ENCODE assay signal across 8 cellular contexts in the genomic region with DNA sequence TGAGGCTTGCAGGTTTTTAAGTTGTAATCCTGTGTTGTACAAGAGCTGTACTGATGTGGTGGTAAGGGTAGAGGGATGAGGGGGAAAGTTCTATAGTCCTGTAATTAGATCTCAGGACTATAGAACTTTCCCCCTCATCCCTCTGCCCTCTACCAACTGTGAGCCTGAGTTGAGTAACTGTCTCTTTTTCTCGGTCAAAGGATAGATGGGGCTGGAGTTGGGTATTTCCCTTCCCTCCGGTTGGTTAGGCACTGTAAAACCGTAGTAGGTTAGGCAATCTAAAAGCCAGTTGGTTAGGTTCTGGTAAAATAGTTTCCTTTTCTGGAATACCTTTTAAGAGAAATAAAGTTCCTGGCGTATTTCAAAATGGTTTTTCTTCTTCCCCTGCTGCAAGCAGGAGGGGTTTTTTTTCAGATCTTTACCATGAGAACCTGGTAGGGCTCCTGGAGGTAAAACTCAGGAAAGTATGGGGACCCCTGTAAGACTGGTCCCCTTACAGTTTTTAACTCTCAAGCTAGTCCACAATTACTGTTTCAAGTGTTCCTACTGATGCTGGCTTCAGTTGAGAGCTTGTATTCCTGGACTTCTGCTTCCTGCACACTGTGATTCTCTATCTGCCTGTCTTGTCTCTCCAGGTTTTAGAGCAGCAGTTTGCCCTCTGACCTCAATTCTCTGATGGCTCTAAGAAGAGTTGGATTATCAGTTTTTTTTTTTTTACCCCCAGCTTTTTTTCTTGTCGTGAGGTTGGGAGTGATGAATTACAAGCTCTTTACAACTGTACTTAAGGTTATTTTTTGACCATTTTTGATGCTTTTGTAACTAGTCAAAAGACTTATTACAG. TPM values are rescaled to one million over a fixed set of nuclear protein-coding genes. Genes with fewer than 3 reads are reported as not detected.
DNase-seq lines count a peak whose midpoint lies in the region; ATAC-seq, FAIRE-seq and TF ChIP-seq lines count a peak whose summit lies in the region.

No MANE protein-coding gene starts in this region.

- no peaks in the 10 kb centered on the region for H3K27me3 Mint-ChIP-seq in T-helper 2 cell treated with Interferon-gamma antibody and Interleukin-4, amounts not matched to agents 5 μg/mL and 100 μg/mL, for 36 hours (ENCODE audit: low read depth)

- H3K79me2 ChIP-seq in GM12878 (ENCODE audit: control insufficient read depth, insufficient read depth, low read length) = peaks cover 70% of the 10 kb centered on the region

- H3K4me3 ChIP-seq in GM12878 = peak overlapping the region; percentile 30

- H3K4me1 ChIP-seq in GM12878 (ENCODE audit: control insufficient read depth, insufficient read depth, low read length) = peaks cover 25% of the 10 kb centered on the region

- POLR2A ChIA-PET in GM12878 (lab: Charles Lee) = interaction anchor here (0.7 to 1.2 kb wide), 3 partner anchors 12 to 22 kb away, joined by 3 to 5 read pairs (median 3); no protein-coding TSS in a partner anchor

- H3K4me1 Mint-ChIP-seq in T-helper 2 cell treated with Interferon-gamma antibody and Interleukin-4, amounts not matched to agents 5 μg/mL and 100 μg/mL, for 36 hours (ENCODE audit: low read depth) = peaks cover 41% of the 10 kb centered on the region

- intact Hi-C loops in GM12878 (cut with micrococcal nuclease; ENCODE audit: unreplicated experiment) = loop anchor here (10.0 kb wide), 1 partner anchor 246 kb away; no protein-coding TSS in a partner anchor

- H3K4me3 Mint-ChIP-seq in T-helper 2 cell treated with Interferon-gamma antibody and Interleukin-4, amounts not matched to agents 5 μg/mL and 100 μg/mL, for 36 hours = no peak overlapping the region

- BruUV-seq in GM12878 (replicated peaks; lab: Mats Ljungman, UMichigan) = no TSS peak

- H3K36me3 Mint-ChIP-seq in T-helper 2 cell treated with Interferon-gamma antibody and Interleukin-4, amounts not matched to agents 5 μg/mL and 100 μg/mL, for 36 hours (ENCODE audit: low read depth) = peaks cover 34% of the 10 kb centered on the region

- in situ Hi-C loops in GM12878 (cut with MboI) = no loop called here

- H3K9ac ChIP-seq in GM12878 (ENCODE audit: control insufficient read depth, insufficient read depth, low read length) = 0 out of 2 replicates have a peak overlapping the region, but pooled peaks have one; percentile 1

- peak; percentile 82 for ATAC-seq in GM21360 (IDR thresholded peaks at IDR 0.05; ENCODE audit: unreplicated experiment)
- ATAC-seq in HG03342 (IDR thresholded peaks at IDR 0.05; ENCODE audit: unreplicated experiment) = peak; percentile 71
- peak; percentile 94 for ATAC-seq in GM12878

- no peaks in the 10 kb centered on the region for H3K27me3 ChIP-seq in GM12878 (replicated peaks in 1 of 2; ENCODE audit: control insufficient read depth in 2 of 2, insufficient read depth in 2 of 2, low read length in 1 of 2)

- peak overlapping the region; percentile 73; the same call in 1 of the 2 replicates for H3K4me2 ChIP-seq in GM12878 (ENCODE audit: control insufficient read depth, insufficient read depth)

- no peaks in the 10 kb centered on the region for H3K9me3 ChIP-seq in GM12878 (replicated peaks; ENCODE audit: control insufficient read depth, insufficient read depth, low read length)

- H2AFZ ChIP-seq in GM12878 (ENCODE audit: control insufficient read depth, low read depth, low read length) = peak overlapping the region; percentile 13; the same call in 1 of the 2 replicates

- TF ChIP-seq EP300 in GM12878 (IDR thresholded peaks at IDR 0.05; ENCODE audit: borderline replicate concordance in 1 of 2, control insufficient read depth in 1 of 2, low read depth in 2 of 2, low read length in 2 of 2) = no peak

- no peak for TF ChIP-seq POLR2A in GM12892 (IDR thresholded peaks at IDR 0.05; ENCODE audit: low read depth, low read length)
- TF ChIP-seq POLR2A in GM12878 (IDR thresholded peaks at IDR 0.05; ENCODE audit: low read depth, low read length) = no peak

- peak overlapping the region; percentile 59 for H3K27ac ChIP-seq in GM12878 (ENCODE audit: control insufficient read depth, insufficient read depth)

- CTCF ChIA-PET in GM12878 (lab: Yijun Ruan, JAX) = interaction anchor here (0.6 kb wide), 1 partner anchor 239 kb away, joined by 3 read pairs; no protein-coding TSS in a partner anchor

- SMC1A ChIA-PET in GM12878 (lab: Charles Lee; ENCODE audit: uncharacterized antibody, unreplicated experiment) = interaction anchor here (0.6 to 1.6 kb wide), 8 partner anchors 10 to 132 kb away, joined by 3 to 6 read pairs (median 4); no protein-coding TSS in a partner anchor

- no peaks in the 10 kb centered on the region for H3K9me3 Mint-ChIP-seq in T-helper 2 cell treated with Interferon-gamma antibody and Interleukin-4, amounts not matched to agents 5 μg/mL and 100 μg/mL, for 36 hours

- no peak overlapping the region for H3K27ac Mint-ChIP-seq in T-helper 2 cell treated with Interferon-gamma antibody and Interleukin-4, amounts not matched to agents 5 μg/mL and 100 μg/mL, for 36 hours

- peak; percentile 26 for DNase-seq in GM12892 (ENCODE audit: insufficient read length)
- peak; percentile 53 for DNase-seq in GM12878 (ENCODE audit: low read depth, low spot score)
- DNase-seq in A172 (ENCODE audit: low spot score) = no peak
- DNase-seq in dermis blood vessel endothelial cell = no peak
- no peak for DNase-seq in T-helper 2 cell treated with Interferon-gamma antibody and Interleukin-4, amounts not matched to agents 5 μg/mL and 100 μg/mL, for 36 hours (ENCODE audit: low spot score)
- DNase-seq in NK-92 (lab: John Stamatoyannopoulos, UW; ENCODE audit: unreplicated experiment) = no peak

- RAD21 ChIA-PET in GM12878 (lab: Charles Lee; ENCODE audit: unreplicated experiment) = interaction anchor here (0.6 to 1.2 kb wide), 4 partner anchors 9 to 97 kb away, joined by 3 to 5 read pairs (median 3); no protein-coding TSS in a partner anchor

- H4K20me1 ChIP-seq in GM12878 (ENCODE audit: control insufficient read depth, insufficient read depth) = no peaks in the 10 kb centered on the region

- FAIRE-seq in GM12892 (lab: Jason Lieb, UNC) = peak; percentile 81
- no peak for FAIRE-seq in GM12878 (lab: Jason Lieb, UNC)

- TF ChIP-seq CTCF in GM12878 (IDR thresholded peaks at IDR 0.05 in 2 of 3, conservative IDR thresholded peaks at IDR 0.05 in 1 of 3; ENCODE audit: control insufficient read depth in 2 of 3, extremely low read depth in 1 of 3, insufficient read depth in 1 of 3, low read depth in 3 of 3, low read length in 3 of 3) = no peak

- TF ChIP-seq RAD21 in GM12878 (IDR thresholded peaks at IDR 0.05; ENCODE audit: insufficient read depth, low read depth, low read length) = no peak

- WGBS in GM12878 (ENCODE audit: insufficient coverage, insufficient replicate concordance, low lambda C conversion rate, missing lambda C conversion rate) = 10% methylated on average over 5 of the region's 5 CpGs

- H3K36me3 ChIP-seq in GM12878 (ENCODE audit: control insufficient read depth in 2 of 2, insufficient read depth in 2 of 2, low read length in 1 of 2) = peaks cover 5 to 6% of the 10 kb centered on the region in 2 experiments; a peak in 3 of 4 replicates

TF ChIP-seq in GM12878, 131 proteins besides CTCF, POLR2A, EP300 and RAD21 (continues in another document):
- TF ChIP-seq CBX3 (IDR thresholded peaks at IDR 0.05; ENCODE audit: borderline replicate concordance, low read depth) (no peak), NR2C2 (IDR thresholded peaks at IDR 0.05; ENCODE audit: borderline replicate concordance, control insufficient read depth, insufficient read length, low read depth) (no peak), EED (IDR thresholded peaks at IDR 0.05; ENCODE audit: low read depth) (peak; percentile 66), PAX5 (IDR thresholded peaks at IDR 0.05; ENCODE audit: borderline replicate concordance, low read depth, low read length) (no peak), MYB (IDR thresholded peaks at IDR 0.05; ENCODE audit: borderline replicate concordance, low read depth, low read length) (no peak), BCL11A (IDR thresholded peaks at IDR 0.05; ENCODE audit: low read depth, low read length) (no peak), RAD51 (IDR thresholded peaks at IDR 0.05) (peak; percentile 32; the same call in 1 of the 2 replicates), FOXM1 (IDR thresholded peaks at IDR 0.05; ENCODE audit: low read depth, low read length) (peak; percentile 27; the same call in 1 of the 2 replicates), NFIC (IDR thresholded peaks at IDR 0.05; ENCODE audit: low read depth, low read length) (peak; percentile 63)
- TF ChIP-seq, protein P1, sequence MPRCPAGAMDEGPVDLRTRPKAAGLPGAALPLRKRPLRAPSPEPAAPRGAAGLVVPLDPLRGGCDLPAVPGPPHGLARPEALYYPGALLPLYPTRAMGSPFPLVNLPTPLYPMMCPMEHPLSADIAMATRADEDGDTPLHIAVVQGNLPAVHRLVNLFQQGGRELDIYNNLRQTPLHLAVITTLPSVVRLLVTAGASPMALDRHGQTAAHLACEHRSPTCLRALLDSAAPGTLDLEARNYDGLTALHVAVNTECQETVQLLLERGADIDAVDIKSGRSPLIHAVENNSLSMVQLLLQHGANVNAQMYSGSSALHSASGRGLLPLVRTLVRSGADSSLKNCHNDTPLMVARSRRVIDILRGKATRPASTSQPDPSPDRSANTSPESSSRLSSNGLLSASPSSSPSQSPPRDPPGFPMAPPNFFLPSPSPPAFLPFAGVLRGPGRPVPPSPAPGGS (IDR thresholded peaks at IDR 0.05; ENCODE audit: borderline replicate concordance, insufficient read depth, low read depth, low read length, poor library complexity, severe bottlenecking) = peak; percentile 55

RNA-seq across cellular contexts. Expression of gene FUT8, which starts 58.7 kb away (rescaled TPM):
- 44.2 TPM for polyA plus RNA-seq in GM12892 (2012; ENCODE audit: missing spikeins)
- total RNA-seq in GM12878 (2013; cell fraction: nucleolus; rRNA removed) = 130 and 133 TPM in 2 replicates
- total RNA-seq in GM12878 (2014; rRNA removed) = 82.3 and 85.5 TPM in 2 replicates
- 86.3 and 88.7 TPM in 2 replicates for total RNA-seq in GM12878 (2014; rRNA removed; fragmentation: Illumina TruSeq; extraction: Trizol)
- 106 and 107 TPM in 2 replicates for total RNA-seq in GM12878 (2021)
- 20.9 TPM for polyA plus RNA-seq in GM12878 (2011; ENCODE audit: low read depth)
- 21.3 and 24.2 TPM in 2 replicates for polyA plus RNA-seq in GM12878 (2011; rRNA removed)
- 12.5 and 19.7 TPM in 2 replicates for polyA plus RNA-seq in GM12878 (2011; cell fraction: cytosol; rRNA removed)
- polyA plus RNA-seq in GM12878 (2011; cell fraction: nucleus; rRNA removed) = 10.7 and 11.2 TPM in 2 replicates
- polyA plus RNA-seq in GM12878 (2012) = 20.4 and 34.4 TPM in 2 replicates
- polyA plus RNA-seq in GM12878 (2014; fragmentation: Illumina TruSeq; extraction: Trizol) = 74.1 and 88.8 TPM in 2 replicates
- 10 to 100 TPM; 25.0 to 45.6 TPM for polyA plus RNA-seq in GM12878 (2014; fragmentation: Nextera tagmentation; extraction: Ambion mirVana)
- polyA plus RNA-seq in GM12878 (2014; rRNA removed) = 47.5 and 50.1 TPM in 2 replicates
- 10 to 100 TPM; 64.2 to 68.3 TPM for polyA plus RNA-seq in GM12878 (2016; fragmentation: Nextera tagmentation; extraction: Ambion mirVana)
- polyA minus RNA-seq in GM12878 (2011; rRNA and poly(A)+ RNA removed) = 29.7 and 42.8 TPM in 2 replicates
- 9.6 and 9.9 TPM in 2 replicates for polyA minus RNA-seq in GM12878 (2011; cell fraction: cytosol; rRNA and poly(A)+ RNA removed)
- polyA minus RNA-seq in GM12878 (2011; cell fraction: nucleus; rRNA and poly(A)+ RNA removed) = 31.3 and 55.2 TPM in 2 replicates
- 26.7 and 27.6 TPM in 2 replicates for total RNA-seq in A172 (2014; rRNA removed; shearing (Covaris generic))
- total RNA-seq in dermis blood vessel endothelial cell = 15.0 and 15.1 TPM in 2 replicates

Comparison
In these comparisons a context has a peak if more than half of its experiments do, and no peak if none do; other contexts are left out.
1. DNase-seq: peak in GM12892 (single experiment) and GM12878 (single experiment); none in A172 (single experiment), dermis blood vessel endothelial cell (single experiment), T-helper 2 cell treated with Interferon-gamma antibody and Interleukin-4, amounts not matched to agents 5 μg/mL and 100 μg/mL, for 36 hours (single experiment) and NK-92 (single experiment).
2. Peak in every context shown above with its lines, with median percentiles within 50 percentile points of each other: ATAC-seq.